Comparison of ENCODE assay signal across 2 cellular contexts in the genomic region with DNA sequence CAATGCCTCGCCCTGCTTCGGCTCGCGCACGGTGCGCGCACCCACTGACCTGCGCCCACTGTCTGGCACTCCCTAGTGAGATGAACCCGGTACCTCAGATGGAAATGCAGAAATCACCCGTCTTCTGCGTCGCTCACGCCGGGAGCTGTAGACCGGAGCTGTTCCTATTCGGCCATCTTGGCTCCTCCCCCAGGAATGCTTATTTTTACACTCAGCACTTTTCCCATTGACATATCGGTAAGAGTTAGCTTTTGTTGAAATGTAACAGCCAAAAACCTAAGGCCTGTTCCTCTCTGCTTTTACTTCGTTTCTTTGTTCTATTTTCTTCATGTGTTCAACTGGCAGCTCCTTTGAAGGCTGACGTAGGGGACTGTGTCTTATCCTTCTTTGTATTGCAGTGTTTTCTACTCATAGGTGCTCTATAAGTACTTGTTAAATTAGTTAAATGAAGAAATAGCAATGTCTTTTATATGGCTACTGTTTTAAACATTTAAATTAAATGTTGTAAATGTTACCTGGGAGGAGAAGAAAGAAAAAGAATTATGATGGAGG. TPM values are rescaled to one million over a fixed set of nuclear protein-coding genes. Genes with fewer than 3 reads are reported as not detected.
"Had no signal": no experiment of that assay in that cellular context is flagged by ENCODE, and none has a peak within 500 bp of the region (broad histone marks: within the 10 kb centered on the region; RNA-seq: fewer than 3 reads in every experiment).

No MANE protein-coding gene starts in this region.

RNA-seq across cellular contexts. Expression of a gene that starts 34.7 kb away (rescaled TPM):
- total RNA-seq: activated CD8-positive, alpha-beta memory T cell treated with anti-CD3 and anti-CD28 coated beads for 36 hours; T-helper 1 cell treated with Interleukin-12 subunit alpha and Interleukin-12 subunit beta and Interleukin-4 antibody, amounts not matched to agents 30 ng/mL and 1 ng/mL, for 36 hours had no signal
